Comparison of ENCODE assay signal across 20 cellular contexts in genomic region chr14:30885840-30886740, GRCh38.
"Had no signal": no experiment of that assay in that cellular context is flagged by ENCODE, and none has a peak within 500 bp of the region (broad histone marks: within the 10 kb centered on the region; RNA-seq: fewer than 3 reads in every experiment).

No MANE protein-coding gene starts in this region.

- FAIRE-seq: endometrium, islet of Langerhans, urothelium cell line had no signal

- DNase-seq: activated CD4-positive, alpha-beta memory T cell treated with anti-CD3 and anti-CD28 coated beads for 36 hours; activated CD4-positive, alpha-beta T cell treated with anti-CD3 and anti-CD28 coated beads for 48 hours; activated CD4-positive, CD25-positive, alpha-beta regulatory T cell; activated effector memory CD4-positive, alpha-beta T cell treated with Interleukin-2 at 50 U/mL for 16 hours; activated naive CD4-positive, alpha-beta T cell treated with anti-CD3 and anti-CD28 coated beads for 36 hours; activated naive CD8-positive, alpha-beta T cell treated with anti-CD3 and anti-CD28 coated beads, Interleukin-2, amount 10 ng/mL, durations not matched to agents 7 days and 5 days; activated T-cell treated with anti-CD3 and anti-CD28 coated beads, Interleukin-2, amount 50 U/mL, for 72 hours; amniotic stem cell; effector CD4-positive, alpha-beta T cell; heart left ventricle; ovary; stomach; T1000; transverse colon had no signal

- ATAC-seq: activated T-cell treated with anti-CD3 and anti-CD28 coated beads, Interleukin-2, amount 50 U/mL, for 72 hours; gastroesophageal sphincter; heart left ventricle; stimulated activated effector memory CD8-positive, alpha-beta T cell treated with anti-CD3 and anti-CD28 coated beads, Interleukin-12 subunit alpha, Interleukin-12 subunit beta, amount 100 ng/mL, for 72 hours had no signal

- H3K4me3 ChIP-seq: gastroesophageal sphincter, heart left ventricle, ovary, prostate gland, stomach, transverse colon had no signal
